9 cellular contexts compared by ENCODE assay signal in genomic region chr6:49849121-49849907, GRCh38. TPM values are rescaled to one million over a fixed set of nuclear protein-coding genes. Genes with fewer than 3 reads are reported as not detected.
A peak's percentile ranks its signal among the peaks of the same experiment; 100 is the strongest.
DNase-seq lines count a peak whose midpoint lies in the region; ATAC-seq, FAIRE-seq and TF ChIP-seq lines count a peak whose summit lies in the region.
"Had no signal": no experiment of that assay in that cellular context is flagged by ENCODE, and none has a peak within 500 bp of the region (broad histone marks: within the 10 kb centered on the region; RNA-seq: fewer than 3 reads in every experiment).

No MANE protein-coding gene starts in this region.

- H3K27ac Mint-ChIP-seq in GM23338 = no peak overlapping the region
- no peak overlapping the region for H3K27ac Mint-ChIP-seq in activated CD4-positive, alpha-beta memory T cell treated with anti-CD3 and anti-CD28 coated beads for 36 hours

- POLR2A ChIA-PET in H1 (lab: Charles Lee; ENCODE audit: partially characterized antibody) = no interaction called here
- POLR2A ChIA-PET in activated CD4-positive, alpha-beta memory T cell treated with anti-CD3 and anti-CD28 coated beads for 36 hours (lab: Charles Lee) = interaction anchor here (0.6 kb wide), 1 partner anchor 455 kb away, joined by 5 read pairs; no protein-coding TSS in a partner anchor

- no peak overlapping the region for H3K23ac ChIP-seq in H1 (ENCODE audit: insufficient read length)

- H3K4me3 ChIP-seq in GM23338 (no peak overlapping the region), H1 (ENCODE audit: extremely low read depth in 1 of 4, insufficient read depth in 2 of 4, low read depth in 3 of 4, low read length in 4 of 4) (no peak overlapping the region), mucosa of descending colon (no peak overlapping the region)
- H3K4me3 ChIP-seq: BLaER1 treated with 17β-estradiol and CSF1 and Interleukin-3, amounts not matched to agents 10 nM and 100 nM had no signal

- H3K27me3 ChIP-seq in GM23338 (ENCODE audit: insufficient read depth) = no peaks in the 10 kb centered on the region
- H3K27me3 ChIP-seq in H1 (replicated peaks in 1 of 4; ENCODE audit: control insufficient read depth in 3 of 4, extremely low read depth in 1 of 4, insufficient read depth in 3 of 4, low read length in 3 of 4) = no peaks in the 10 kb centered on the region
- H3K27me3 ChIP-seq: BLaER1 treated with 17β-estradiol and CSF1 and Interleukin-3, amounts not matched to agents 10 nM and 100 nM had no signal

- H2BK15ac ChIP-seq in H1 (ENCODE audit: low read length) = no peak overlapping the region

- FAIRE-seq in H1 (lab: Jason Lieb, UNC) = no peak

- H4K91ac ChIP-seq in H1 (replicated peaks; ENCODE audit: insufficient read length, low read length) = no peak overlapping the region

- H3K4me1 Mint-ChIP-seq in GM23338 = peaks cover 5% of the 10 kb centered on the region; the same call in 2 of the 3 replicates
- H3K4me1 Mint-ChIP-seq in activated CD4-positive, alpha-beta memory T cell treated with anti-CD3 and anti-CD28 coated beads for 36 hours (ENCODE audit: low read depth) = no peaks in the 10 kb centered on the region

- H2AK5ac ChIP-seq in H1 (ENCODE audit: low read depth, low read length) = no peak overlapping the region

- H3K36me3 ChIP-seq in GM23338 (ENCODE audit: insufficient read depth) (no peaks in the 10 kb centered on the region), H1 (ENCODE audit: control insufficient read depth in 2 of 4, insufficient read depth in 4 of 4, low read length in 3 of 4) (no peaks in the 10 kb centered on the region), mucosa of descending colon (ENCODE audit: low read depth) (no peaks in the 10 kb centered on the region)
- H3K36me3 ChIP-seq: BLaER1 treated with 17β-estradiol and CSF1 and Interleukin-3, amounts not matched to agents 10 nM and 100 nM had no signal

- TF ChIP-seq RAD21 in H1 (IDR thresholded peaks at IDR 0.05 in 1 of 2, conservative IDR thresholded peaks at IDR 0.05 in 1 of 2; ENCODE audit: low read depth in 2 of 2, low read length in 2 of 2) = peak; percentile 73 to 78

- no peak overlapping the region for H4K8ac ChIP-seq in H1 (ENCODE audit: extremely low read depth, insufficient read depth, low read length)

- no peak overlapping the region for H2BK120ac ChIP-seq in H1 (replicated peaks; ENCODE audit: low read depth, low read length)

- H3K4me1 ChIP-seq in GM23338 (ENCODE audit: insufficient read depth) = no peaks in the 10 kb centered on the region
- H3K4me1 ChIP-seq in H1 (replicated peaks in 1 of 4; ENCODE audit: control insufficient read depth in 3 of 4, insufficient read depth in 4 of 4, low read length in 3 of 4) = no peaks in the 10 kb centered on the region
- no peaks in the 10 kb centered on the region for H3K4me1 ChIP-seq in mucosa of descending colon (ENCODE audit: low read depth)
- H3K4me1 ChIP-seq: BLaER1 treated with 17β-estradiol and CSF1 and Interleukin-3, amounts not matched to agents 10 nM and 100 nM had no signal

- H3K4ac ChIP-seq in H1 (replicated peaks; ENCODE audit: insufficient read length, low read depth, low read length) = no peak overlapping the region

- peaks cover 5% of the 10 kb centered on the region; the same call in 2 of the 3 replicates for H3K9me3 Mint-ChIP-seq in GM23338
- no peaks in the 10 kb centered on the region for H3K9me3 Mint-ChIP-seq in activated CD4-positive, alpha-beta memory T cell treated with anti-CD3 and anti-CD28 coated beads for 36 hours

- no peaks in the 10 kb centered on the region for H3K79me1 ChIP-seq in H1 (ENCODE audit: low read depth, low read length)

- H3K4me3 Mint-ChIP-seq in GM23338 = no peak overlapping the region
- no peak overlapping the region for H3K4me3 Mint-ChIP-seq in activated CD4-positive, alpha-beta memory T cell treated with anti-CD3 and anti-CD28 coated beads for 36 hours

- ATAC-seq in GM23338 = peak; percentile 81
- peak; percentile 53 for ATAC-seq in mucosa of descending colon

- CTCF ChIA-PET in H1 (lab: Charles Lee; ENCODE audit: partially characterized antibody) = interaction anchor here (0.6 to 3.7 kb wide), 9 partner anchors 181 to 356 kb away, joined by 3 to 28 read pairs (median 5); partner anchors contain the start of gene C6orf141
- CTCF ChIA-PET in activated CD4-positive, alpha-beta memory T cell treated with anti-CD3 and anti-CD28 coated beads for 36 hours (lab: Charles Lee) = interaction anchor here (1.1 to 4.2 kb wide), 6 partner anchors 9 to 440 kb away, joined by 3 to 34 read pairs (median 4); no protein-coding TSS in a partner anchor

- WGBS in H1 (ENCODE audit: extremely low coverage in 1 of 2, insufficient coverage in 1 of 2, insufficient read length in 1 of 2, insufficient replicate concordance in 2 of 2, low coverage in 1 of 2, low lambda C conversion rate in 2 of 2, missing lambda C conversion rate in 1 of 2), 2 experiments = 52% methylated on average over 4 of the region's 4 CpGs; no CpG with 5 or more reads in 1 of the 2 experiments

- H4K20me1 ChIP-seq in GM23338 (replicated peaks; ENCODE audit: insufficient read depth) (no peaks in the 10 kb centered on the region), H1 (replicated peaks in 1 of 2; ENCODE audit: control insufficient read depth in 1 of 2, insufficient read depth in 2 of 2, low read length in 2 of 2) (no peaks in the 10 kb centered on the region)
- H4K20me1 ChIP-seq: BLaER1 treated with 17β-estradiol and CSF1 and Interleukin-3, amounts not matched to agents 10 nM and 100 nM had no signal

- no peak overlapping the region for H3K9ac ChIP-seq in H1 (replicated peaks in 1 of 4; ENCODE audit: extremely low read depth in 1 of 4, low read depth in 3 of 4, low read length in 3 of 4)
- H3K9ac ChIP-seq: BLaER1 treated with 17β-estradiol and CSF1 and Interleukin-3, amounts not matched to agents 10 nM and 100 nM had no signal

- no peak for TF ChIP-seq POLR2A in H1 (IDR thresholded peaks at IDR 0.05; ENCODE audit: control extremely low read depth in 1 of 2, low read depth in 2 of 2, low read length in 2 of 2)

- TF ChIP-seq CTCF in GM23338 (conservative IDR thresholded peaks at IDR 0.05; ENCODE audit: low read depth in 2 of 2) = peak; percentile 56 to 82
- TF ChIP-seq CTCF in H1 (IDR thresholded peaks at IDR 0.05; ENCODE audit: control extremely low read depth in 1 of 3, insufficient read depth in 1 of 3, low read depth in 1 of 3, low read length in 3 of 3) = peak in 2 of 3 experiments; percentile 28 to 32; a peak in 2 of 4 replicates
- TF ChIP-seq CTCF in mucosa of descending colon (IDR thresholded peaks at IDR 0.05) = peak; percentile 14

- in situ Hi-C loops in KBM-7 (cut with MboI; ENCODE audit: low pct_unique_long_range_greater_than_20kb, low sequenced_read_pairs) = loop anchor here (10.0 kb wide), 1 partner anchor 235 kb away; no protein-coding TSS in a partner anchor

- no peak for TF ChIP-seq EP300 in H1 (IDR thresholded peaks at IDR 0.05; ENCODE audit: borderline replicate concordance in 1 of 2, low read depth in 2 of 2, low read length in 2 of 2)

- no peak overlapping the region for H3K14ac ChIP-seq in H1 (ENCODE audit: insufficient read length)

- no peaks in the 10 kb centered on the region for H3K27me3 Mint-ChIP-seq in GM23338 (ENCODE audit: insufficient read depth, low read depth, poor library complexity)
- no peaks in the 10 kb centered on the region for H3K27me3 Mint-ChIP-seq in activated CD4-positive, alpha-beta memory T cell treated with anti-CD3 and anti-CD28 coated beads for 36 hours

- no peaks in the 10 kb centered on the region; the same call in 2 of the 3 replicates for H3K36me3 Mint-ChIP-seq in GM23338 (ENCODE audit: low read depth)
- no peaks in the 10 kb centered on the region for H3K36me3 Mint-ChIP-seq in activated CD4-positive, alpha-beta memory T cell treated with anti-CD3 and anti-CD28 coated beads for 36 hours

- H3K79me2 ChIP-seq in GM23338 (replicated peaks; ENCODE audit: insufficient read depth) = no peaks in the 10 kb centered on the region
- H3K79me2 ChIP-seq in H1 (ENCODE audit: control insufficient read depth in 1 of 2, insufficient read depth in 2 of 2, low read length in 2 of 2) = no peaks in the 10 kb centered on the region

- no peak overlapping the region for H3K18ac ChIP-seq in H1 (ENCODE audit: extremely low read depth, low read length)

- H4K5ac ChIP-seq in H1 (ENCODE audit: insufficient read length, low read depth, low read length) = peak overlapping the region; percentile 46

- no peaks in the 10 kb centered on the region for H3F3A ChIP-seq in GM23338 (replicated peaks; ENCODE audit: low read depth)

- H3K23me2 ChIP-seq in H1 (ENCODE audit: low read depth, low read length) = no peaks in the 10 kb centered on the region; the same call in 1 of the 2 replicates

- no peak overlapping the region for H2BK12ac ChIP-seq in H1 (ENCODE audit: low read depth, low read length)

- H2AFZ ChIP-seq in GM23338 = no peak overlapping the region
- H2AFZ ChIP-seq in H1 (ENCODE audit: low read length) = no peak overlapping the region

- no peaks in the 10 kb centered on the region for H3K9me2 ChIP-seq in GM23338 (ENCODE audit: insufficient read depth)

- peak; percentile 51 for DNase-seq in NOMO-1 treated with DMSO at 0.1 percent for 48 hours (lab: John Stamatoyannopoulos, UW; ENCODE audit: unreplicated experiment)
- DNase-seq in NOMO-1 treated with dmso at 0.1 percent for 144 hours (lab: John Stamatoyannopoulos, UW; ENCODE audit: unreplicated experiment) = no peak
- peak; percentile 78 for DNase-seq in GM23338 (ENCODE audit: low spot score)
- DNase-seq in KBM-7 = peak; percentile 64
- DNase-seq in OCI-M2 (lab: John Stamatoyannopoulos, UW; ENCODE audit: unreplicated experiment) = peak; percentile 51
- no peak for DNase-seq in H1 (ENCODE audit: low read depth in 1 of 2, low spot score in 2 of 2)
- peak in 1 of 3 donors; percentile 7 for DNase-seq in mucosa of descending colon
- DNase-seq in activated CD4-positive, alpha-beta memory T cell treated with anti-CD3 and anti-CD28 coated beads for 36 hours = no peak

- H3K9me3 ChIP-seq in H1 (ENCODE audit: insufficient read depth in 2 of 2, low read depth in 1 of 2, low read length in 1 of 2) = peaks cover 0 to 4% of the 10 kb centered on the region in 2 experiments; a peak in 2 of 4 replicates
- no peaks in the 10 kb centered on the region for H3K9me3 ChIP-seq in mucosa of descending colon
- H3K9me3 ChIP-seq: BLaER1 treated with 17β-estradiol and CSF1 and Interleukin-3, amounts not matched to agents 10 nM and 100 nM had no signal

- H3K27ac ChIP-seq in GM23338 (ENCODE audit: low read depth) (no peak overlapping the region), H1 (ENCODE audit: low read depth, low read length) (no peak overlapping the region)
- H3K27ac ChIP-seq: BLaER1 treated with 17β-estradiol and CSF1 and Interleukin-3, amounts not matched to agents 10 nM and 100 nM had no signal

- no peak overlapping the region for H2BK20ac ChIP-seq in H1 (ENCODE audit: low read length)

- H2BK5ac ChIP-seq in H1 (ENCODE audit: low read depth, low read length) = no peak overlapping the region

- H3K56ac ChIP-seq in H1 (replicated peaks; ENCODE audit: insufficient read length, low read depth, low read length) = no peak overlapping the region

- H3K4me2 ChIP-seq in GM23338 (no peak overlapping the region), H1 (ENCODE audit: insufficient read depth in 1 of 2, low read depth in 2 of 2, low read length in 2 of 2) (no peak overlapping the region)
- H3K4me2 ChIP-seq: BLaER1 treated with 17β-estradiol and CSF1 and Interleukin-3, amounts not matched to agents 10 nM and 100 nM had no signal

- intact Hi-C loops in mucosa of descending colon (cut with DNase I, micrococcal nuclease) = no loop called here
- intact Hi-C loops in activated CD4-positive, alpha-beta memory T cell treated with anti-CD3 and anti-CD28 coated beads for 36 hours (cut with micrococcal nuclease) = loop anchor here (1.0 kb wide), 3 partner anchors 226 to 317 kb away; no protein-coding TSS in a partner anchor

RNA-seq across cellular contexts. Expression of gene CRISP1, which starts 17.0 kb away (rescaled TPM):
- total RNA-seq in GM23338 (2014; rRNA removed; shearing (Covaris generic)) = not detected in 2 replicates
- polyA plus RNA-seq in GM23338 (2016; fragmentation: Nextera tagmentation; extraction: Ambion mirVana) (not detected in 2 replicates), H1 (2011; rRNA removed) (not detected in 2 replicates)
- not detected in 2 replicates for total RNA-seq in H1 (2021; fragmentation: NEBNext Ultra II Directional; extraction: Animal tissue kit (Norgen Biotek cat#: 25700))
- polyA plus RNA-seq in H1 (2011; cell fraction: cytosol; rRNA removed) = not detected
- not detected for polyA plus RNA-seq in H1 (2011; cell fraction: nucleus; rRNA removed)
- not detected in 4 replicates for polyA plus RNA-seq in H1 (2012, experiment 1 of 2)
- not detected for polyA plus RNA-seq in H1 (2012, experiment 2 of 2)
- not detected for polyA plus RNA-seq in H1 (2013, experiment 1 of 2)
- polyA plus RNA-seq in H1 (2013, experiment 2 of 2) = not detected
- polyA minus RNA-seq in H1 (2011; rRNA and poly(A)+ RNA removed) = not detected in 2 replicates
- not detected for polyA minus RNA-seq in H1 (2011; cell fraction: cytosol; rRNA and poly(A)+ RNA removed)
- not detected for polyA minus RNA-seq in H1 (2011; cell fraction: nucleus; rRNA and poly(A)+ RNA removed)
- total RNA-seq in mucosa of descending colon = not detected
- total RNA-seq in activated CD4-positive, alpha-beta memory T cell treated with anti-CD3 and anti-CD28 coated beads for 36 hours = not detected

Comparison
In these comparisons a context has a peak if more than half of its experiments do, and no peak if none do; other contexts are left out.
1. DNase-seq: peak in NOMO-1 treated with DMSO at 0.1 percent for 48 hours (single experiment), GM23338 (single experiment), KBM-7 (single experiment) and OCI-M2 (single experiment); none in NOMO-1 treated with dmso at 0.1 percent for 144 hours (single experiment), H1 (0 of 2) and activated CD4-positive, alpha-beta memory T cell treated with anti-CD3 and anti-CD28 coated beads for 36 hours (single experiment).
2. CTCF ChIP-seq: peak in every context shown above with its lines; median percentile 69 in GM23338; 30 in H1; 14 in mucosa of descending colon.